ENCODE assay signal across 1 cellular context in the genomic region with DNA sequence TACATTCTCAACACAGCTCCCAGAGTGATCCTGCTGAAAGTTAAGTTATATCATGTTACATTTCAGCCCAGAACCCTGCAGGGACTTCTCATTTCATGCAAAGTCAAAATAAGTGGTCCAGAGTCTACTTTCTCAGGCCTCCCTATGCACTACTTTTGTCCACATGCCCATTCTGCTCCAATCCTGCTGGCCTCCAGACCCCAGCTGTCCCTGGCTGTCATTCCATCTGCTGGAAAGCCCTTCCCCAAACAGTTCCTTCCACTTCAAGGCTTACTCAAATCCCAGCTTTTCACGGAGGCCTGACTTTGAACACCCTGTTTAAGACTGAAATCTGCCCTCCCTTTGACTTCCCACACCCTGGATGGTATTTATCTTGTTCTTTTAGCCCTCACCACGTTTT.
TF ChIP-seq lines count a peak whose summit lies in the region.

No MANE protein-coding gene starts in this region.

TF ChIP-seq in IMR-90, 13 proteins besides CTCF, POLR2A, EP300 and RAD21 (continued from another document):
- TF ChIP-seq MAZ (IDR thresholded peaks at IDR 0.05; ENCODE audit: borderline replicate concordance, low read depth, low read length) = no peak
- no peak for TF ChIP-seq CHD1 (IDR thresholded peaks at IDR 0.05; ENCODE audit: low read depth, low read length)
- no peak for TF ChIP-seq FOS (IDR thresholded peaks at IDR 0.05; ENCODE audit: low read depth, low read length)
- TF ChIP-seq CEBPB (IDR thresholded peaks at IDR 0.05; ENCODE audit: low read depth, low read length) = no peak
- no peak for TF ChIP-seq NFE2L2 (IDR thresholded peaks at IDR 0.05; ENCODE audit: low read depth, low read length)
- TF ChIP-seq RCOR1 (IDR thresholded peaks at IDR 0.05; ENCODE audit: insufficient replicate concordance, low read length) = no peak
- TF ChIP-seq SMC3 (IDR thresholded peaks at IDR 0.05; ENCODE audit: low read depth, low read length) = no peak
- no peak for TF ChIP-seq BHLHE40 (IDR thresholded peaks at IDR 0.05; ENCODE audit: low read depth, low read length)
- TF ChIP-seq MAFK (IDR thresholded peaks at IDR 0.05; ENCODE audit: low read depth, low read length) = no peak
- TF ChIP-seq MXI1 (IDR thresholded peaks at IDR 0.05; ENCODE audit: borderline replicate concordance, low read depth, low read length) = no peak
- TF ChIP-seq RFX5 (IDR thresholded peaks at IDR 0.05; ENCODE audit: low read depth, low read length) = no peak
- TF ChIP-seq, protein P1, sequence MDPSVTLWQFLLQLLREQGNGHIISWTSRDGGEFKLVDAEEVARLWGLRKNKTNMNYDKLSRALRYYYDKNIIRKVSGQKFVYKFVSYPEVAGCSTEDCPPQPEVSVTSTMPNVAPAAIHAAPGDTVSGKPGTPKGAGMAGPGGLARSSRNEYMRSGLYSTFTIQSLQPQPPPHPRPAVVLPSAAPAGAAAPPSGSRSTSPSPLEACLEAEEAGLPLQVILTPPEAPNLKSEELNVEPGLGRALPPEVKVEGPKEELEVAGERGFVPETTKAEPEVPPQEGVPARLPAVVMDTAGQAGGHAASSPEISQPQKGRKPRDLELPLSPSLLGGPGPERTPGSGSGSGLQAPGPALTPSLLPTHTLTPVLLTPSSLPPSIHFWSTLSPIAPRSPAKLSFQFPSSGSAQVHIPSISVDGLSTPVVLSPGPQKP (IDR thresholded peaks at IDR 0.05; ENCODE audit: borderline replicate concordance, low read depth, low read length) = no peak
